8 cellular contexts compared by ENCODE assay signal in the genomic region with DNA sequence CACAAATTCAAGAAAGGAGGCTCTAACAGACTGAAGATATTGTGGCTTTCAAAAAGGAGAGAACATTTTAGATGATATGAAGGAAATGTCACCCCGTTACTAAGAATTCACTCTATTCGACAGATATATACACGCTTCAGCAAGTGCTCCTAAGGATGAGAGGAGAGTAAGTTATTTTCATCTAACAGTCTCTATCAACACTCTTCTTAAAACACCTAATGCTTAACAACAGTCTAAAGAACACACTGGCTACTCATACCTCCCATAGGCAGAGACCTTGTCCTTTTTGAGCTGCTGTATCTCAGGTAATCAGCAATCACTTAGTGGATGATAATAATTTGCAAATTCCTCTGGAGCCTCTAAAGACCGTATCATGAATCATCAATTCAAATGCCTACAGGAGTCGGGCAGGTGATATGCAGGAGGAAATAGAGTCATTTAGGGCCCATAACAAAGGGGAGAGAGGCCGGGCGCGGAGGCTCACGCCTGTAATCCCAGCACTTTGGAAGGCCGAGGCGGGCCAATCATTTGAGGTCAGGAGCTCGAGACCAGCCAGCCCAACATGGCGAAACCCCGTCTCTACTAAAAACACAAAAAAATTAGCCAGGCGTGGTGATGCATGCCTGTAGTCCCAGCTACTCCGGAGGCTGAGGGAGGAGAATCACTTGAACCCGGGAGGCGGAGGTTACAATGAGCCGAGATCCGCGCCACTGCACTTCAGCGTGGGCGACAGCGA. TPM values are rescaled to one million over a fixed set of nuclear protein-coding genes. Genes with fewer than 3 reads are reported as not detected.
A peak's percentile ranks its signal among the peaks of the same experiment; 100 is the strongest.
DNase-seq lines count a peak whose midpoint lies in the region; ATAC-seq and TF ChIP-seq lines count a peak whose summit lies in the region.

No MANE protein-coding gene starts in this region.

- peak; percentile 1 for ATAC-seq in HG02973 (IDR thresholded peaks at IDR 0.05; ENCODE audit: unreplicated experiment)
- peak in 1 of 2 donors; percentile 9 for ATAC-seq in lower lobe of right lung
- no peak for ATAC-seq in stimulated activated naive CD8-positive, alpha-beta T cell treated with anti-CD3 and anti-CD28 coated beads, Interleukin-15, Interleukin-2, amounts not matched to agents 100 U/mL and 50 U/mL, for 24 hours

- no peaks in the 10 kb centered on the region for H3K27me3 ChIP-seq in lower lobe of right lung (ENCODE audit: low read depth)

- TF ChIP-seq CTCF in cardiac fibroblast (IDR thresholded peaks at IDR 0.05; ENCODE audit: low read depth, low read length) (no peak), lower lobe of right lung (IDR thresholded peaks at IDR 0.05) (no peak)

- intact Hi-C loops in lower lobe of right lung (cut with DNase I) = no loop called here

- H3K36me3 ChIP-seq in lower lobe of right lung = no peaks in the 10 kb centered on the region

- H3K9me3 ChIP-seq in lower lobe of right lung = no peaks in the 10 kb centered on the region

- peak overlapping the region; percentile 99 for H3K27ac ChIP-seq in lower lobe of right lung

- DNase-seq in NCI-H2107 treated with DMSO at 0.1 percent for 48 hours (lab: John Stamatoyannopoulos, UW; ENCODE audit: unreplicated experiment) (peak; percentile 15), NCI-H2107 (lab: John Stamatoyannopoulos, UW) (no peak), RPMI7951 (ENCODE audit: low read depth) (peak; percentile 4), cardiac fibroblast (ENCODE audit: low read depth in 2 of 2) (peak in 1 of 2 donors; percentile 8), lower lobe of right lung (peak; percentile 51), NCI-H1694 (lab: John Stamatoyannopoulos, UW) (no peak)
- peak; percentile 32 for DNase-seq in stimulated activated naive CD8-positive, alpha-beta T cell treated with anti-CD3 and anti-CD28 coated beads, Interleukin-15, Interleukin-2, amounts not matched to agents 100 U/mL and 50 U/mL, for 24 hours

- H3K4me3 ChIP-seq in cardiac fibroblast (replicated peaks in 1 of 2; ENCODE audit: low read depth in 2 of 2, low read length in 2 of 2) = peak overlapping the region; percentile 75 to 82
- H3K4me3 ChIP-seq in lower lobe of right lung = peak overlapping the region; percentile 82

- H3K4me1 ChIP-seq in lower lobe of right lung = peaks cover 39% of the 10 kb centered on the region

RNA-seq across cellular contexts. Expression of a gene that starts 1.3 kb away (rescaled TPM):
- 30.2 and 40.0 TPM in 2 replicates for total RNA-seq in RPMI7951 (2014; rRNA removed; shearing (Covaris generic))
- 55.3 TPM for total RNA-seq in lower lobe of right lung

RNA-seq across cellular contexts. Expression of a gene that starts 45.2 kb away (rescaled TPM):
- 21.4 and 36.4 TPM in 2 replicates for total RNA-seq in RPMI7951 (2014; rRNA removed; shearing (Covaris generic))
- total RNA-seq in lower lobe of right lung = 94.9 TPM

Comparison
In these comparisons a context has a peak if more than half of its experiments do, and no peak if none do; other contexts are left out.
1. DNase-seq: peak in NCI-H2107 treated with DMSO at 0.1 percent for 48 hours (single experiment), RPMI7951 (single experiment), lower lobe of right lung (single experiment) and stimulated activated naive CD8-positive, alpha-beta T cell treated with anti-CD3 and anti-CD28 coated beads, Interleukin-15, Interleukin-2, amounts not matched to agents 100 U/mL and 50 U/mL, for 24 hours (single experiment); none in NCI-H2107 (single experiment) and NCI-H1694 (single experiment).